Comparison of ENCODE assay signal across 18 cellular contexts in the genomic region with DNA sequence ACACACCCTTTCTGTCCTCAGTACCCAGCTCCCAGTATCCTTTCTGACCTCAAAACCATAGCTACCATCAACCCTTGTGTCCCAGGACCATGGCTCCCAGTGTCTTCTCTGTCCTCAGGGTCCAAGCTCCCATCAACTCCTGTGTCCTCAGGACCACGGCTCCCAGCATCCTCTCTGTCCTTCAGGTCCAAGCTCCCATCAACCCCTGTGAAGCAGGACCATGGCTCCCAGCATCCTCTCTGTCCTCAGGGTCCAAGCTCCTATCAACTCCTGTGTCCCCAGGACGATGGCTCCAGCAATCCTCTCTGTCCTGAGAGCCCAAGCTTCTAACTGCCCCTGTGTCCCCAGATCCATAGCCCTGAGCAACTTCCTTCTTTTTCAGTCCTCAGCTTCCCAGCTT. TPM values are rescaled to one million over a fixed set of nuclear protein-coding genes. Genes with fewer than 3 reads are reported as not detected.
DNase-seq lines count a peak whose midpoint lies in the region; ATAC-seq, FAIRE-seq and TF ChIP-seq lines count a peak whose summit lies in the region.
"Had no signal": no experiment of that assay in that cellular context is flagged by ENCODE, and none has a peak within 500 bp of the region (broad histone marks: within the 10 kb centered on the region; RNA-seq: fewer than 3 reads in every experiment).

No MANE protein-coding gene starts in this region.

- no peaks in the 10 kb centered on the region for H3K79me2 ChIP-seq in HepG2 (ENCODE audit: insufficient read depth, low read length)
- H3K79me2 ChIP-seq: hepatocyte had no signal

- H3K4me3 ChIP-seq in HepG2 (replicated peaks in 1 of 3; ENCODE audit: insufficient read depth in 1 of 3, low read depth in 2 of 3, low read length in 3 of 3): no peak overlapping the region
- no peak overlapping the region for H3K4me3 ChIP-seq in right lobe of liver
- H3K4me3 ChIP-seq in testis: no peak overlapping the region
- H3K4me3 ChIP-seq: hepatocyte, psoas muscle had no signal

- H3K27me3 ChIP-seq in HepG2 (ENCODE audit: control insufficient read depth in 1 of 2, insufficient read depth in 2 of 2, low read length in 2 of 2): no peaks in the 10 kb centered on the region
- H3K27me3 ChIP-seq in right lobe of liver: no peaks in the 10 kb centered on the region
- H3K27me3 ChIP-seq in testis: no peaks in the 10 kb centered on the region
- H3K27me3 ChIP-seq: hepatocyte had no signal

- no peak overlapping the region for H3K4me2 ChIP-seq in HepG2 (ENCODE audit: low read depth, low read length)
- H3K4me2 ChIP-seq: hepatocyte had no signal

- no peak overlapping the region for H2AFZ ChIP-seq in HepG2 (ENCODE audit: low read length)
- H2AFZ ChIP-seq: hepatocyte had no signal

- no peaks in the 10 kb centered on the region for H3K9me3 ChIP-seq in HepG2 (ENCODE audit: low read length)
- no peaks in the 10 kb centered on the region for H3K9me3 ChIP-seq in right lobe of liver
- no peaks in the 10 kb centered on the region for H3K9me3 ChIP-seq in testis
- H3K9me3 ChIP-seq: psoas muscle had no signal

- DNase-seq in HepG2 (ENCODE audit: low spot score) (no peak), right lobe of liver (no peak), immature natural killer cell (no peak), testis (peak; percentile 24), nucleus accumbens (lab: John Stamatoyannopoulos, UW) (no peak), putamen (ENCODE audit: low spot score) (no peak)
- DNase-seq in activated CD4-positive, alpha-beta memory T cell treated with anti-CD3 and anti-CD28 coated beads, Interleukin-2, amount 10 ng/mL, durations not matched to agents 7 days and 5 days: no peak
- DNase-seq: DMS 273 treated with DMSO at 0.1 percent for 48 hours; effector CD8-positive, alpha-beta T cell; Karpas-422; left cardiac atrium; NCI-H1417 treated with DMSO at 0.1 percent for 48 hours; NCI-H2227 treated with DMSO at 0.1 percent for 48 hours; psoas muscle; SIG-M5 had no signal

- no peaks in the 10 kb centered on the region for H3K36me3 ChIP-seq in HepG2 (replicated peaks in 1 of 2; ENCODE audit: control insufficient read depth in 1 of 2, insufficient read depth in 2 of 2, low read length in 2 of 2)
- no peaks in the 10 kb centered on the region for H3K36me3 ChIP-seq in right lobe of liver
- H3K36me3 ChIP-seq in testis (ENCODE audit: low read depth, missing control alignments): no peaks in the 10 kb centered on the region

- peaks cover 14% of the 10 kb centered on the region for H3K4me1 Mint-ChIP-seq in activated CD4-positive, alpha-beta memory T cell treated with anti-CD3 and anti-CD28 coated beads, Interleukin-2, amount 10 ng/mL, durations not matched to agents 7 days and 5 days
- peaks cover 13% of the 10 kb centered on the region in 2 donors for H3K4me1 Mint-ChIP-seq in immature natural killer cell

- ATAC-seq in HepG2: no peak
- no peak for ATAC-seq in right lobe of liver
- no peak for ATAC-seq in GM21576 (IDR thresholded peaks at IDR 0.05; ENCODE audit: unreplicated experiment)
- ATAC-seq: left cardiac atrium, psoas muscle had no signal

- H3K27ac ChIP-seq in HepG2 (ENCODE audit: extremely low read length, insufficient read depth, low read length): no peak overlapping the region
- no peak overlapping the region for H3K27ac ChIP-seq in right lobe of liver
- no peak overlapping the region for H3K27ac ChIP-seq in testis
- H3K27ac ChIP-seq: hepatocyte, HL-60, psoas muscle had no signal

- TF ChIP-seq POLR2A in HepG2 (IDR thresholded peaks at IDR 0.05; ENCODE audit: insufficient read depth in 1 of 2, low read depth in 2 of 2, low read length in 2 of 2) (no peak), right lobe of liver (IDR thresholded peaks at IDR 0.05) (no peak), testis (IDR thresholded peaks at IDR 0.05) (no peak)

- no peak for TF ChIP-seq EP300 in HepG2 (IDR thresholded peaks at IDR 0.05; ENCODE audit: low read depth in 2 of 2, low read length in 2 of 2)
- TF ChIP-seq EP300 in HepG2 (CRISPR knock-in tag; IDR thresholded peaks at IDR 0.05; ENCODE audit: borderline replicate concordance): no peak

- no peak for TF ChIP-seq CTCF in HepG2 (CRISPR knock-in tag; IDR thresholded peaks at IDR 0.05)
- TF ChIP-seq CTCF in right lobe of liver (IDR thresholded peaks at IDR 0.05): no peak
- TF ChIP-seq CTCF in testis (IDR thresholded peaks at IDR 0.05): no peak

- no peaks in the 10 kb centered on the region for H4K20me1 ChIP-seq in HepG2 (ENCODE audit: insufficient read depth, low read length)

- CTCF ChIA-PET in HepG2 (lab: Yijun Ruan, JAX; ENCODE audit: low intra/inter-chr PET ratio, low total read pairs): no interaction called here
- CTCF ChIA-PET in activated CD4-positive, alpha-beta memory T cell treated with anti-CD3 and anti-CD28 coated beads, Interleukin-2, amount 10 ng/mL, durations not matched to agents 7 days and 5 days (lab: Charles Lee): interaction anchor here (0.9 to 1.9 kb wide), 3 partner anchors 11 to 209 kb away, joined by 3 to 5 read pairs (median 3); no protein-coding TSS in a partner anchor

- H3K27ac Mint-ChIP-seq in activated CD4-positive, alpha-beta memory T cell treated with anti-CD3 and anti-CD28 coated beads, Interleukin-2, amount 10 ng/mL, durations not matched to agents 7 days and 5 days: no peak overlapping the region
- H3K27ac Mint-ChIP-seq in immature natural killer cell: peak overlapping the region in 1 of 6 donors; percentile 47

- H3K4me1 ChIP-seq in HepG2 (ENCODE audit: insufficient read depth, low read length): peaks cover 38% of the 10 kb centered on the region
- H3K4me1 ChIP-seq in right lobe of liver: no peaks in the 10 kb centered on the region
- peaks cover 2% of the 10 kb centered on the region for H3K4me1 ChIP-seq in testis
- H3K4me1 ChIP-seq: psoas muscle had no signal

- BruUV-seq in HepG2 (replicated peaks; lab: Mats Ljungman, UMichigan): no TSS peak

- H3K9ac ChIP-seq in HepG2 (ENCODE audit: insufficient read depth, low read depth, low read length): no peak overlapping the region

- in situ Hi-C loops in HepG2 (cut with HindIII; ENCODE audit: extremely low pct_ligation_motif_present, low pct_unique_long_range_greater_than_20kb): no loop called here

- H3K9me3 Mint-ChIP-seq in activated CD4-positive, alpha-beta memory T cell treated with anti-CD3 and anti-CD28 coated beads, Interleukin-2, amount 10 ng/mL, durations not matched to agents 7 days and 5 days: no peaks in the 10 kb centered on the region
- peaks cover 0 to 1% (median 0%) of the 10 kb centered on the region in 6 donors for H3K9me3 Mint-ChIP-seq in immature natural killer cell

- WGBS in HepG2 (ENCODE audit: low lambda C conversion rate): 18% methylated on average over 2 of the region's 2 CpGs
- WGBS in right lobe of liver (ENCODE audit: insufficient coverage, low coverage, low lambda C conversion rate, missing lambda C conversion rate): 61% methylated on average over 2 of the region's 2 CpGs
- WGBS in testis, 2 donors: 75 to 89% methylated on average over 2 of the region's 2 CpGs

- no peak for TF ChIP-seq RAD21 in HepG2 (CRISPR knock-in tag; IDR thresholded peaks at IDR 0.05)

- H3K36me3 Mint-ChIP-seq in activated CD4-positive, alpha-beta memory T cell treated with anti-CD3 and anti-CD28 coated beads, Interleukin-2, amount 10 ng/mL, durations not matched to agents 7 days and 5 days (ENCODE audit: low read depth): peaks cover 4% of the 10 kb centered on the region
- H3K36me3 Mint-ChIP-seq in immature natural killer cell: peaks cover 0 to 5% (median 0%) of the 10 kb centered on the region in 3 donors

- POLR2A ChIA-PET in HepG2 (lab: Yijun Ruan, JAX): no interaction called here
- POLR2A ChIA-PET in activated CD4-positive, alpha-beta memory T cell treated with anti-CD3 and anti-CD28 coated beads, Interleukin-2, amount 10 ng/mL, durations not matched to agents 7 days and 5 days (lab: Charles Lee): interaction anchor here (1.1 kb wide), 1 partner anchor 15 kb away, joined by 3 read pairs; no protein-coding TSS in a partner anchor

- H3K4me3 Mint-ChIP-seq in activated CD4-positive, alpha-beta memory T cell treated with anti-CD3 and anti-CD28 coated beads, Interleukin-2, amount 10 ng/mL, durations not matched to agents 7 days and 5 days: peak overlapping the region; percentile 24
- H3K4me3 Mint-ChIP-seq in immature natural killer cell: peak overlapping the region; percentile 48 to 77 (median 65)

- intact Hi-C loops in HepG2 (cut with micrococcal nuclease; ENCODE audit: unreplicated experiment) (no loop called here), right lobe of liver (cut with DNase I) (loop anchor here in 1 of 2 donors (10.0 kb wide), 1 partner anchor 197 kb away; no protein-coding TSS in a partner anchor), testis (cut with DNase I; ENCODE audit: low total_unique reads) (no loop called here)

- FAIRE-seq in HepG2 (lab: Jason Lieb, UNC): no peak

- H3K27me3 Mint-ChIP-seq in activated CD4-positive, alpha-beta memory T cell treated with anti-CD3 and anti-CD28 coated beads, Interleukin-2, amount 10 ng/mL, durations not matched to agents 7 days and 5 days: peaks cover 42% of the 10 kb centered on the region
- H3K27me3 Mint-ChIP-seq in immature natural killer cell (ENCODE audit: low read depth in 3 of 3): peaks cover 6 to 22% (median 21%) of the 10 kb centered on the region in 3 donors

RNA-seq across cellular contexts. Expression of a gene that starts 1.7 kb away (rescaled TPM):
- 6.4 and 16.0 TPM in 2 replicates for total RNA-seq in HepG2 (2016; rRNA removed; fragmentation: Illumina TruSeq; extraction: Trizol)
- total RNA-seq in HepG2 (2016; cell fraction: cytosol; rRNA removed; fragmentation: Illumina TruSeq; extraction: Trizol; ENCODE audit: low read depth): 1.9 and 2.0 TPM in 2 replicates
- 6.2 and 15.7 TPM in 2 replicates for total RNA-seq in HepG2 (2016; cell fraction: insoluble cytoplasmic fraction; rRNA removed; fragmentation: Illumina TruSeq; extraction: Trizol)
- total RNA-seq in HepG2 (2016; cell fraction: membrane; rRNA removed; fragmentation: Illumina TruSeq; extraction: Trizol): 6.3 and 6.6 TPM in 2 replicates
- 13.7 and 16.1 TPM in 2 replicates for total RNA-seq in HepG2 (2016; cell fraction: nucleus; rRNA removed; fragmentation: Illumina TruSeq; extraction: Trizol)
- 8.5 and 15.4 TPM in 2 replicates for polyA plus RNA-seq in HepG2 (2011; rRNA removed)
- 10.7 and 11.5 TPM in 2 replicates for polyA plus RNA-seq in HepG2 (2011; cell fraction: cytosol; rRNA removed)
- polyA plus RNA-seq in HepG2 (2011; cell fraction: nucleus; rRNA removed): 8.7 and 11.0 TPM in 2 replicates
- 14.2 and 19.2 TPM in 2 replicates for polyA plus RNA-seq in HepG2 (2012)
- 3.1 and 3.4 TPM in 2 replicates for polyA plus RNA-seq in HepG2 (2016; cell fraction: cytosol; fragmentation: Illumina TruSeq; extraction: Trizol; ENCODE audit: low read depth)
- polyA plus RNA-seq in HepG2 (2016; cell fraction: insoluble cytoplasmic fraction; fragmentation: Illumina TruSeq; extraction: Trizol; ENCODE audit: low read depth): 7.9 and 9.3 TPM in 2 replicates
- polyA plus RNA-seq in HepG2 (2016; cell fraction: membrane; fragmentation: Illumina TruSeq; extraction: Trizol; ENCODE audit: low read depth): 6.8 and 7.0 TPM in 2 replicates
- 32.5 and 32.9 TPM in 2 replicates for polyA plus RNA-seq in HepG2 (2016; cell fraction: nucleus; fragmentation: Illumina TruSeq; extraction: Trizol; ENCODE audit: insufficient read depth, low read depth)
- polyA minus RNA-seq in HepG2 (2011; rRNA and poly(A)+ RNA removed; ENCODE audit: low replicate concordance): 1.1 and 12.4 TPM in 2 replicates
- 5.0 and 7.8 TPM in 2 replicates for polyA minus RNA-seq in HepG2 (2011; cell fraction: cytosol; rRNA and poly(A)+ RNA removed)
- polyA minus RNA-seq in HepG2 (2011; cell fraction: nucleus; rRNA and poly(A)+ RNA removed): 4.0 and 5.5 TPM in 2 replicates
- 1 to 10 TPM; 2.2 to 4.7 (median 3.7) TPM for total RNA-seq in right lobe of liver
- under 1 TPM; 0.43 to 0.60 TPM for total RNA-seq in activated CD4-positive, alpha-beta memory T cell treated with anti-CD3 and anti-CD28 coated beads, Interleukin-2, amount 10 ng/mL, durations not matched to agents 7 days and 5 days
- polyA plus RNA-seq in immature natural killer cell: under 1 TPM in 1 of 3 donors, not detected in 2; 0.10 TPM
- 1 to 10 TPM; 1.5 to 4.3 TPM for total RNA-seq in testis
- polyA plus RNA-seq in testis (ENCODE audit: insufficient read depth, low read depth, low replicate concordance): 7.8 TPM

RNA-seq across cellular contexts. Expression of a gene that starts 21.9 kb away (rescaled TPM):
- total RNA-seq in HepG2 (2016; rRNA removed; fragmentation: Illumina TruSeq; extraction: Trizol): 24.0 and 26.9 TPM in 2 replicates
- 19.4 and 25.5 TPM in 2 replicates for total RNA-seq in HepG2 (2016; cell fraction: cytosol; rRNA removed; fragmentation: Illumina TruSeq; extraction: Trizol; ENCODE audit: low read depth)
- 20.7 and 27.4 TPM in 2 replicates for total RNA-seq in HepG2 (2016; cell fraction: insoluble cytoplasmic fraction; rRNA removed; fragmentation: Illumina TruSeq; extraction: Trizol)
- 23.9 and 34.3 TPM in 2 replicates for total RNA-seq in HepG2 (2016; cell fraction: membrane; rRNA removed; fragmentation: Illumina TruSeq; extraction: Trizol)
- total RNA-seq in HepG2 (2016; cell fraction: nucleus; rRNA removed; fragmentation: Illumina TruSeq; extraction: Trizol): 6.5 and 9.5 TPM in 2 replicates
- 10.4 and 11.5 TPM in 2 replicates for polyA plus RNA-seq in HepG2 (2011; rRNA removed)
- polyA plus RNA-seq in HepG2 (2011; cell fraction: cytosol; rRNA removed): 8.0 and 12.3 TPM in 2 replicates
- 6.0 and 6.2 TPM in 2 replicates for polyA plus RNA-seq in HepG2 (2011; cell fraction: nucleus; rRNA removed)
- polyA plus RNA-seq in HepG2 (2012): 11.5 and 12.7 TPM in 2 replicates
- 19.6 and 22.2 TPM in 2 replicates for polyA plus RNA-seq in HepG2 (2016; cell fraction: cytosol; fragmentation: Illumina TruSeq; extraction: Trizol; ENCODE audit: low read depth)
- polyA plus RNA-seq in HepG2 (2016; cell fraction: insoluble cytoplasmic fraction; fragmentation: Illumina TruSeq; extraction: Trizol; ENCODE audit: low read depth): 27.6 and 28.2 TPM in 2 replicates
- polyA plus RNA-seq in HepG2 (2016; cell fraction: membrane; fragmentation: Illumina TruSeq; extraction: Trizol; ENCODE audit: low read depth): 25.6 and 28.5 TPM in 2 replicates
- polyA plus RNA-seq in HepG2 (2016; cell fraction: nucleus; fragmentation: Illumina TruSeq; extraction: Trizol; ENCODE audit: insufficient read depth, low read depth): 19.8 and 22.6 TPM in 2 replicates
- 3.2 and 7.4 TPM in 2 replicates for polyA minus RNA-seq in HepG2 (2011; rRNA and poly(A)+ RNA removed; ENCODE audit: low replicate concordance)
- 4.6 and 4.9 TPM in 2 replicates for polyA minus RNA-seq in HepG2 (2011; cell fraction: cytosol; rRNA and poly(A)+ RNA removed)
- polyA minus RNA-seq in HepG2 (2011; cell fraction: nucleus; rRNA and poly(A)+ RNA removed): 2.1 and 4.6 TPM in 2 replicates
- total RNA-seq in right lobe of liver: 10 to 100 TPM; 10.9 to 16.7 (median 13.3) TPM
- 10 to 100 TPM; 19.7 to 20.6 TPM for total RNA-seq in activated CD4-positive, alpha-beta memory T cell treated with anti-CD3 and anti-CD28 coated beads, Interleukin-2, amount 10 ng/mL, durations not matched to agents 7 days and 5 days
- 10 to 100 TPM; 10.6 to 28.5 (median 19.7) TPM for polyA plus RNA-seq in immature natural killer cell
- 10 to 100 TPM; 93.1 to 94.2 TPM for total RNA-seq in testis
- polyA plus RNA-seq in testis (ENCODE audit: insufficient read depth, low read depth, low replicate concordance): 64.1 TPM

RNA-seq across cellular contexts. Expression of a gene that starts 28.6 kb away (rescaled TPM):
- total RNA-seq in HepG2 (2016; rRNA removed; fragmentation: Illumina TruSeq; extraction: Trizol) (2.2 and 2.5 TPM in 2 replicates), right lobe of liver (10 to 100 TPM in 1 of 6 experiments, 1 to 10 TPM in 4, under 1 TPM in 1; 0.90 to 13.3 (median 2.3) TPM), testis (1 to 10 TPM; 4.3 to 8.4 TPM)
- 1.1 and 2.5 TPM in 2 replicates for total RNA-seq in HepG2 (2016; cell fraction: cytosol; rRNA removed; fragmentation: Illumina TruSeq; extraction: Trizol; ENCODE audit: low read depth)
- total RNA-seq in HepG2 (2016; cell fraction: insoluble cytoplasmic fraction; rRNA removed; fragmentation: Illumina TruSeq; extraction: Trizol): 1.8 and 2.2 TPM in 2 replicates
- total RNA-seq in HepG2 (2016; cell fraction: membrane; rRNA removed; fragmentation: Illumina TruSeq; extraction: Trizol): 1.2 and 2.1 TPM in 2 replicates
- total RNA-seq in HepG2 (2016; cell fraction: nucleus; rRNA removed; fragmentation: Illumina TruSeq; extraction: Trizol): 1.4 and 3.2 TPM in 2 replicates
- polyA plus RNA-seq in HepG2 (2011; rRNA removed) (2.9 and 3.9 TPM in 2 replicates), immature natural killer cell (1 to 10 TPM; 3.4 to 6.1 (median 5.7) TPM), testis (ENCODE audit: insufficient read depth, low read depth, low replicate concordance) (7.3 TPM)
- polyA plus RNA-seq in HepG2 (2011; cell fraction: cytosol; rRNA removed): 2.1 and 2.9 TPM in 2 replicates
- 8.0 and 8.8 TPM in 2 replicates for polyA plus RNA-seq in HepG2 (2011; cell fraction: nucleus; rRNA removed)
- polyA plus RNA-seq in HepG2 (2012): 2.0 and 2.1 TPM in 2 replicates
- 0.71 and 1.1 TPM in 2 replicates for polyA plus RNA-seq in HepG2 (2016; cell fraction: cytosol; fragmentation: Illumina TruSeq; extraction: Trizol; ENCODE audit: low read depth)
- polyA plus RNA-seq in HepG2 (2016; cell fraction: insoluble cytoplasmic fraction; fragmentation: Illumina TruSeq; extraction: Trizol; ENCODE audit: low read depth): 2.7 and 2.8 TPM in 2 replicates
- polyA plus RNA-seq in HepG2 (2016; cell fraction: membrane; fragmentation: Illumina TruSeq; extraction: Trizol; ENCODE audit: low read depth): 1.1 and 1.3 TPM in 2 replicates
- polyA plus RNA-seq in HepG2 (2016; cell fraction: nucleus; fragmentation: Illumina TruSeq; extraction: Trizol; ENCODE audit: insufficient read depth, low read depth): 6.9 and 8.6 TPM in 2 replicates
- polyA minus RNA-seq in HepG2 (2011; rRNA and poly(A)+ RNA removed; ENCODE audit: low replicate concordance): 2.8 and 50.5 TPM in 2 replicates
- 1.3 and 2.9 TPM in 2 replicates for polyA minus RNA-seq in HepG2 (2011; cell fraction: cytosol; rRNA and poly(A)+ RNA removed)
- 1.4 and 1.7 TPM in 2 replicates for polyA minus RNA-seq in HepG2 (2011; cell fraction: nucleus; rRNA and poly(A)+ RNA removed)
- 10 to 100 TPM; 29.2 to 29.3 TPM for total RNA-seq in activated CD4-positive, alpha-beta memory T cell treated with anti-CD3 and anti-CD28 coated beads, Interleukin-2, amount 10 ng/mL, durations not matched to agents 7 days and 5 days

RNA-seq across cellular contexts. Expression of a gene that starts 29.4 kb away (rescaled TPM):
- total RNA-seq in HepG2 (2016; rRNA removed; fragmentation: Illumina TruSeq; extraction: Trizol): 0.11 TPM in 1 of 2 replicates, not detected in the other
- total RNA-seq in HepG2 (2016; cell fraction: cytosol; rRNA removed; fragmentation: Illumina TruSeq; extraction: Trizol; ENCODE audit: low read depth): not detected in 2 replicates
- total RNA-seq in HepG2 (2016; cell fraction: insoluble cytoplasmic fraction; rRNA removed; fragmentation: Illumina TruSeq; extraction: Trizol): not detected in 2 replicates
- 0.06 TPM in 1 of 2 replicates, not detected in the other for total RNA-seq in HepG2 (2016; cell fraction: membrane; rRNA removed; fragmentation: Illumina TruSeq; extraction: Trizol)
- total RNA-seq in HepG2 (2016; cell fraction: nucleus; rRNA removed; fragmentation: Illumina TruSeq; extraction: Trizol): 0.31 TPM in 1 of 2 replicates, not detected in the other
- 0.16 TPM in 2 replicates for polyA plus RNA-seq in HepG2 (2011; rRNA removed)
- 0.03 and 0.08 TPM in 2 replicates for polyA plus RNA-seq in HepG2 (2011; cell fraction: cytosol; rRNA removed)
- 0.61 and 0.79 TPM in 2 replicates for polyA plus RNA-seq in HepG2 (2011; cell fraction: nucleus; rRNA removed)
- polyA plus RNA-seq in HepG2 (2012): 0.15 and 0.21 TPM in 2 replicates
- not detected in 2 replicates for polyA plus RNA-seq in HepG2 (2016; cell fraction: cytosol; fragmentation: Illumina TruSeq; extraction: Trizol; ENCODE audit: low read depth)
- polyA plus RNA-seq in HepG2 (2016; cell fraction: insoluble cytoplasmic fraction; fragmentation: Illumina TruSeq; extraction: Trizol; ENCODE audit: low read depth): 0.10 and 0.12 TPM in 2 replicates
- 0.10 TPM in 2 replicates for polyA plus RNA-seq in HepG2 (2016; cell fraction: membrane; fragmentation: Illumina TruSeq; extraction: Trizol; ENCODE audit: low read depth)
- polyA plus RNA-seq in HepG2 (2016; cell fraction: nucleus; fragmentation: Illumina TruSeq; extraction: Trizol; ENCODE audit: insufficient read depth, low read depth): 0.51 and 1.2 TPM in 2 replicates
- polyA minus RNA-seq in HepG2 (2011; rRNA and poly(A)+ RNA removed; ENCODE audit: low replicate concordance): 0.18 and 0.23 TPM in 2 replicates
- polyA minus RNA-seq in HepG2 (2011; cell fraction: cytosol; rRNA and poly(A)+ RNA removed): not detected in 2 replicates
- polyA minus RNA-seq in HepG2 (2011; cell fraction: nucleus; rRNA and poly(A)+ RNA removed): 0.39 and 0.50 TPM in 2 replicates
- total RNA-seq in right lobe of liver: under 1 TPM in 5 of 6 experiments, not detected in 1; 0.09 to 0.37 (median 0.18) TPM
- total RNA-seq in activated CD4-positive, alpha-beta memory T cell treated with anti-CD3 and anti-CD28 coated beads, Interleukin-2, amount 10 ng/mL, durations not matched to agents 7 days and 5 days: under 1 TPM; 0.28 to 0.45 TPM
- under 1 TPM in 2 of 3 donors, not detected in 1; 0.43 to 0.86 TPM for polyA plus RNA-seq in immature natural killer cell
- 10 to 100 TPM in 1 of 2 donors, 1 to 10 TPM in 1; 8.4 to 21.3 TPM for total RNA-seq in testis
- 36.0 TPM for polyA plus RNA-seq in testis (ENCODE audit: insufficient read depth, low read depth, low replicate concordance)

RNA-seq across cellular contexts. Expression of a gene that starts 44.9 kb away (rescaled TPM):
- total RNA-seq in HepG2 (2016; rRNA removed; fragmentation: Illumina TruSeq; extraction: Trizol) (9.6 and 10.9 TPM in 2 replicates), right lobe of liver (10 to 100 TPM in 4 of 6 experiments, 1 to 10 TPM in 2; 7.7 to 15.8 (median 10.3) TPM), testis (10 to 100 TPM; 14.6 to 17.9 TPM)
- 8.7 and 10.4 TPM in 2 replicates for total RNA-seq in HepG2 (2016; cell fraction: cytosol; rRNA removed; fragmentation: Illumina TruSeq; extraction: Trizol; ENCODE audit: low read depth)
- total RNA-seq in HepG2 (2016; cell fraction: insoluble cytoplasmic fraction; rRNA removed; fragmentation: Illumina TruSeq; extraction: Trizol): 10.6 and 11.2 TPM in 2 replicates
- total RNA-seq in HepG2 (2016; cell fraction: membrane; rRNA removed; fragmentation: Illumina TruSeq; extraction: Trizol): 13.9 and 14.1 TPM in 2 replicates
- total RNA-seq in HepG2 (2016; cell fraction: nucleus; rRNA removed; fragmentation: Illumina TruSeq; extraction: Trizol): 6.6 and 7.0 TPM in 2 replicates
- polyA plus RNA-seq in HepG2 (2011; rRNA removed) (7.2 and 10.2 TPM in 2 replicates), immature natural killer cell (10 to 100 TPM in 1 of 3 donors, 1 to 10 TPM in 2; 6.7 to 12.8 (median 7.1) TPM), testis (ENCODE audit: insufficient read depth, low read depth, low replicate concordance) (23.1 TPM)
- 7.1 and 9.5 TPM in 2 replicates for polyA plus RNA-seq in HepG2 (2011; cell fraction: cytosol; rRNA removed)
- polyA plus RNA-seq in HepG2 (2011; cell fraction: nucleus; rRNA removed): 7.2 and 9.1 TPM in 2 replicates
- polyA plus RNA-seq in HepG2 (2012): 4.1 and 5.6 TPM in 2 replicates
- 11.9 and 12.6 TPM in 2 replicates for polyA plus RNA-seq in HepG2 (2016; cell fraction: cytosol; fragmentation: Illumina TruSeq; extraction: Trizol; ENCODE audit: low read depth)
- polyA plus RNA-seq in HepG2 (2016; cell fraction: insoluble cytoplasmic fraction; fragmentation: Illumina TruSeq; extraction: Trizol; ENCODE audit: low read depth): 12.1 and 13.5 TPM in 2 replicates
- polyA plus RNA-seq in HepG2 (2016; cell fraction: membrane; fragmentation: Illumina TruSeq; extraction: Trizol; ENCODE audit: low read depth): 12.7 and 17.2 TPM in 2 replicates
- 8.1 and 10.1 TPM in 2 replicates for polyA plus RNA-seq in HepG2 (2016; cell fraction: nucleus; fragmentation: Illumina TruSeq; extraction: Trizol; ENCODE audit: insufficient read depth, low read depth)
- 10.5 and 15.9 TPM in 2 replicates for polyA minus RNA-seq in HepG2 (2011; rRNA and poly(A)+ RNA removed; ENCODE audit: low replicate concordance)
- 3.5 and 5.6 TPM in 2 replicates for polyA minus RNA-seq in HepG2 (2011; cell fraction: cytosol; rRNA and poly(A)+ RNA removed)
- polyA minus RNA-seq in HepG2 (2011; cell fraction: nucleus; rRNA and poly(A)+ RNA removed): 10.2 and 14.8 TPM in 2 replicates
- total RNA-seq in activated CD4-positive, alpha-beta memory T cell treated with anti-CD3 and anti-CD28 coated beads, Interleukin-2, amount 10 ng/mL, durations not matched to agents 7 days and 5 days: 10 to 100 TPM; 13.2 to 13.5 TPM
